ENCODE assay signal across 32 cellular contexts in the genomic region with DNA sequence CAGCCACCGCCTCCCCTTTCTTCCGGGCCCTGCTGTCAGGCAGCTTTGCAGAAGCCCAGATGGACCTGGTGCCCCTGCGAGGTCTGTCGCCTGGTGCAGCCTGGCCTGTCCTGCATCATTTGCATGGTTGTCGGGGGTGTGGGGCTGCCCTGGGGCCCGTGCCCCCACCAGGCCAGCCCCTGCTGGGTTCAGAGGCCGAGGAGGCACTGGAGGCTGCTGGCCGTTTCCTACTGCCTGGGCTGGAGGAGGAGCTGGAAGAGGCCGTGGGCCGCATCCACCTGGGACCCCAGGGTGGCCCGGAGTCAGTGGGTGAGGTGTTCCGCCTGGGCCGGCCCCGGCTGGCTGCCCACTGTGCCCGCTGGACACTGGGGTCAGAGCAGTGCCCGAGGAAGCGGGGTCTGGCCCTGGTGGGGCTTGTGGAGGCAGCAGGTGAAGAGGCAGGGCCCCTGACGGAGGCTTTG. TPM values are rescaled to one million over a fixed set of nuclear protein-coding genes. Genes with fewer than 3 reads are reported as not detected.
DNase-seq lines count a peak whose midpoint lies in the region; ATAC-seq lines count a peak whose summit lies in the region.
"Had no signal": no experiment of that assay in that cellular context is flagged by ENCODE, and none has a peak within 500 bp of the region (broad histone marks: within the 10 kb centered on the region; RNA-seq: fewer than 3 reads in every experiment).

No MANE protein-coding gene starts in this region.

- H3K27ac ChIP-seq in KOPT-K1 (ENCODE audit: low read depth, low read length, poor library complexity, severe bottlenecking), result peak overlapping the region; percentile 53
- H3K27ac ChIP-seq: ascending aorta, suprapubic skin had no signal

- H3K36me3 ChIP-seq in KOPT-K1 (ENCODE audit: insufficient read depth, low read length), result peaks cover 49% of the 10 kb centered on the region

- H3K4me3 Mint-ChIP-seq in activated T-cell treated with anti-CD3 and anti-CD28 coated beads, Interleukin-2, amount 50 U/mL, for 24 hours, result no peak overlapping the region
- no peak overlapping the region for H3K4me3 Mint-ChIP-seq in activated T-cell treated with anti-CD3 and anti-CD28 coated beads, Interleukin-2, amount 50 U/mL, for 72 hours
- no peak overlapping the region for H3K4me3 Mint-ChIP-seq in stimulated activated effector memory CD8-positive, alpha-beta T cell treated with anti-CD3 and anti-CD28 coated beads, Interleukin-12 subunit alpha, Interleukin-12 subunit beta, amount 100 ng/mL, for 72 hours
- H3K4me3 Mint-ChIP-seq: WTC11 had no signal

- H3K27me3 Mint-ChIP-seq in activated T-cell treated with anti-CD3 and anti-CD28 coated beads, Interleukin-2, amount 50 U/mL, for 24 hours, result peaks cover 5% of the 10 kb centered on the region
- peaks cover 7% of the 10 kb centered on the region for H3K27me3 Mint-ChIP-seq in activated T-cell treated with anti-CD3 and anti-CD28 coated beads, Interleukin-2, amount 50 U/mL, for 72 hours (ENCODE audit: low read depth)

- peaks cover 16% of the 10 kb centered on the region for H3K4me1 Mint-ChIP-seq in activated T-cell treated with anti-CD3 and anti-CD28 coated beads, Interleukin-2, amount 50 U/mL, for 24 hours (ENCODE audit: low read depth)
- H3K4me1 Mint-ChIP-seq in activated T-cell treated with anti-CD3 and anti-CD28 coated beads, Interleukin-2, amount 50 U/mL, for 72 hours (ENCODE audit: low read depth), result peaks cover 12% of the 10 kb centered on the region
- H3K4me1 Mint-ChIP-seq in stimulated activated effector memory CD8-positive, alpha-beta T cell treated with anti-CD3 and anti-CD28 coated beads, Interleukin-12 subunit alpha, Interleukin-12 subunit beta, amount 100 ng/mL, for 72 hours, result peaks cover 14% of the 10 kb centered on the region

- intact Hi-C loops in left colon (cut with DNase I, micrococcal nuclease), result no loop called here

- H3K9me3 ChIP-seq in KOPT-K1 (ENCODE audit: insufficient read depth, low read length, poor library complexity, severe bottlenecking), result no peaks in the 10 kb centered on the region
- H3K9me3 ChIP-seq: ascending aorta, Peyer's patch, suprapubic skin had no signal

- H3K36me3 Mint-ChIP-seq in activated T-cell treated with anti-CD3 and anti-CD28 coated beads, Interleukin-2, amount 50 U/mL, for 24 hours (ENCODE audit: low read depth), result peaks cover 50% of the 10 kb centered on the region
- peaks cover 2 to 3% of the 10 kb centered on the region in 2 donors for H3K36me3 Mint-ChIP-seq in activated T-cell treated with anti-CD3 and anti-CD28 coated beads, Interleukin-2, amount 50 U/mL, for 72 hours (ENCODE audit: insufficient read depth in 2 of 2)
- peaks cover 31% of the 10 kb centered on the region for H3K36me3 Mint-ChIP-seq in stimulated activated effector memory CD8-positive, alpha-beta T cell treated with anti-CD3 and anti-CD28 coated beads, Interleukin-12 subunit alpha, Interleukin-12 subunit beta, amount 100 ng/mL, for 72 hours

- no peaks in the 10 kb centered on the region for H3K9me3 Mint-ChIP-seq in activated T-cell treated with anti-CD3 and anti-CD28 coated beads, Interleukin-2, amount 50 U/mL, for 24 hours
- no peaks in the 10 kb centered on the region for H3K9me3 Mint-ChIP-seq in activated T-cell treated with anti-CD3 and anti-CD28 coated beads, Interleukin-2, amount 50 U/mL, for 72 hours
- H3K9me3 Mint-ChIP-seq in stimulated activated effector memory CD8-positive, alpha-beta T cell treated with anti-CD3 and anti-CD28 coated beads, Interleukin-12 subunit alpha, Interleukin-12 subunit beta, amount 100 ng/mL, for 72 hours, result no peaks in the 10 kb centered on the region
- H3K9me3 Mint-ChIP-seq: activated naive CD4-positive, alpha-beta T cell treated with anti-CD3 and anti-CD28 coated beads, Interleukin-2, amount 50 U/mL, for 72 hours; IgD-negative memory B cell; naive B cell; WTC11 had no signal

- DNase-seq in activated T-cell treated with anti-CD3 and anti-CD28 coated beads, Interleukin-2, amount 50 U/mL, for 24 hours, result no peak
- DNase-seq in activated T-cell treated with anti-CD3 and anti-CD28 coated beads, Interleukin-2, amount 50 U/mL, for 72 hours, result no peak
- DNase-seq in stimulated activated effector memory CD8-positive, alpha-beta T cell treated with anti-CD3 and anti-CD28 coated beads, Interleukin-12 subunit alpha, Interleukin-12 subunit beta, amount 100 ng/mL, for 72 hours (ENCODE audit: low spot score in 2 of 2), result no peak
- DNase-seq in NCI-H1436 (lab: John Stamatoyannopoulos, UW) (no peak), islet precursor cell (no peak), left colon (no peak)
- DNase-seq: 8988T; activated CD4-positive, alpha-beta T cell treated with anti-CD3 and anti-CD28 coated beads, Interleukin-2, amount 50 U/mL, for 1 hour; activated CD8-positive, alpha-beta memory T cell treated with anti-CD3 and anti-CD28 coated beads, Interleukin-2, amount 50 U/mL, for 48 hours; DMS53; left ventricle myocardium superior; naive B cell; NCI-H2081; NCI-H226; NCI-H748 treated with DMSO at 0.1 percent for 48 hours; stimulated activated CD4-positive, alpha-beta T cell treated with anti-CD3 and anti-CD28 coated beads, Interleukin-2, amount 100 ng/mL, for 24 hours; SW 1271; T1000 had no signal

- peak overlapping the region; percentile 78 for H3K27ac Mint-ChIP-seq in activated T-cell treated with anti-CD3 and anti-CD28 coated beads, Interleukin-2, amount 50 U/mL, for 24 hours
- H3K27ac Mint-ChIP-seq in activated T-cell treated with anti-CD3 and anti-CD28 coated beads, Interleukin-2, amount 50 U/mL, for 72 hours, result no peak overlapping the region
- peak overlapping the region; percentile 80 for H3K27ac Mint-ChIP-seq in stimulated activated effector memory CD8-positive, alpha-beta T cell treated with anti-CD3 and anti-CD28 coated beads, Interleukin-12 subunit alpha, Interleukin-12 subunit beta, amount 100 ng/mL, for 72 hours
- H3K27ac Mint-ChIP-seq: WTC11 had no signal

- no peak for ATAC-seq in activated T-cell treated with anti-CD3 and anti-CD28 coated beads, Interleukin-2, amount 50 U/mL, for 72 hours (replicated peaks in 1 of 2)
- peak; percentile 3 for ATAC-seq in esophagus mucosa
- no peak for ATAC-seq in stimulated activated effector memory CD8-positive, alpha-beta T cell treated with anti-CD3 and anti-CD28 coated beads, Interleukin-12 subunit alpha, Interleukin-12 subunit beta, amount 100 ng/mL, for 72 hours
- no peak for ATAC-seq in left colon
- ATAC-seq: left ventricle myocardium superior, WTC11 had no signal

RNA-seq across cellular contexts. Expression of a gene that starts 5.5 kb away (rescaled TPM):
- 1 to 10 TPM; 1.3 to 4.4 TPM for total RNA-seq in activated T-cell treated with anti-CD3 and anti-CD28 coated beads, Interleukin-2, amount 50 U/mL, for 72 hours
- total RNA-seq in esophagus mucosa (4.3 TPM), left colon (10 to 100 TPM in 1 of 2 donors, 1 to 10 TPM in 1; 7.4 to 42.8 TPM)

RNA-seq across cellular contexts. Expression of a gene that starts 7.1 kb away (rescaled TPM):
- total RNA-seq in activated T-cell treated with anti-CD3 and anti-CD28 coated beads, Interleukin-2, amount 50 U/mL, for 72 hours, result 10 to 100 TPM; 11.2 to 12.2 TPM
- total RNA-seq in esophagus mucosa (9.4 TPM), left colon (1 to 10 TPM; 7.0 to 8.5 TPM)

RNA-seq across cellular contexts. Expression of a gene that starts 16.5 kb away (rescaled TPM):
- not detected for total RNA-seq in activated T-cell treated with anti-CD3 and anti-CD28 coated beads, Interleukin-2, amount 50 U/mL, for 72 hours
- total RNA-seq in esophagus mucosa, result 0.12 TPM
- under 1 TPM; 0.28 to 0.79 TPM for total RNA-seq in left colon
- total RNA-seq: cardiac septum, left ventricle myocardium superior, omental fat pad, smooth muscle cell, ureter had no signal

RNA-seq across cellular contexts. Expression of a gene that starts 23.8 kb away (rescaled TPM):
- total RNA-seq in activated T-cell treated with anti-CD3 and anti-CD28 coated beads, Interleukin-2, amount 50 U/mL, for 72 hours, result under 1 TPM; 0.38 to 0.53 TPM
- total RNA-seq in esophagus mucosa, result 0.32 TPM
- under 1 TPM; 0.31 to 0.39 TPM for total RNA-seq in left colon

RNA-seq across cellular contexts. Expression of a gene that starts 38.3 kb away (rescaled TPM):
- total RNA-seq in activated T-cell treated with anti-CD3 and anti-CD28 coated beads, Interleukin-2, amount 50 U/mL, for 72 hours, result not detected
- 0.48 TPM for total RNA-seq in esophagus mucosa
- total RNA-seq in left colon, result not detected
- total RNA-seq: activated naive CD4-positive, alpha-beta T cell treated with anti-CD3 and anti-CD28 coated beads, Interleukin-2, amount 50 U/mL, for 72 hours; ascending aorta; M059J; omental fat pad; Peyer's patch; renal cortical epithelial cell; smooth muscle cell; suprapubic skin; ureter; WTC11 had no signal
